ENCODE assay signal across 1 cellular context in the genomic region with DNA sequence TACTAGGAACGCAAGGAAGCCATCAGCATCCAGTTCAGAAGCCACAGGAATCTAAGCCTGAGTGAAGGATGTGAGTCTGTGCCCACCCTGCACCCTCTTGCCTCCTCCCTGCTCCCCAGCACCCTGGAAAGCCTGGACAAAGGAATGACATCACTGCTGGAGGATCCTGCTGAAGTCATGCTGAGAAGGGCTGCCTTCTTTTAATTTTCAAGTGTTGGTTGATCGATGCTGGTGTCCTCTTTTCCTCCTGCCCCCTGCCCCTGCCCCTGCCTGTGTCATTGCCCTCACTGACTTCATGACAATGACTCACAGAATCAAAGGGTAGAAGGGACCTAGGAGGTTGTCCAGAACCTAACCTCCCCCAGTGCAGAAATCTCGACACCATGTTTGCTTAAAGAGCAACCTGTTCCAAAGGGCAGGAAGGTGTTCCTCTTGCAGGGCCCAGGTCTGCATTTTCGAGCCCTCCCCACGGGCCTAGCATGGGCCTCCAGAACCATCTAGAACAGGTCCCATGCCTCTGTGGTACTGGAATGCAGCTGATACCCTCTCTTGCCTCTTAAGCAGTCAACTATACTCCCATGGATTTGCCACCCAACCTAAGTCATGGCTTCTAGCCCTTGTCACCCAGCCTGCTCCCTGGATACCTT.
A peak's percentile ranks its signal among the peaks of the same experiment; 100 is the strongest.
TF ChIP-seq lines count a peak whose summit lies in the region.

No MANE protein-coding gene starts in this region.

TF ChIP-seq in HepG2, 621 proteins besides CTCF, POLR2A, EP300 and RAD21 (continued from another document and continues in another):
- TF ChIP-seq, protein P1, sequence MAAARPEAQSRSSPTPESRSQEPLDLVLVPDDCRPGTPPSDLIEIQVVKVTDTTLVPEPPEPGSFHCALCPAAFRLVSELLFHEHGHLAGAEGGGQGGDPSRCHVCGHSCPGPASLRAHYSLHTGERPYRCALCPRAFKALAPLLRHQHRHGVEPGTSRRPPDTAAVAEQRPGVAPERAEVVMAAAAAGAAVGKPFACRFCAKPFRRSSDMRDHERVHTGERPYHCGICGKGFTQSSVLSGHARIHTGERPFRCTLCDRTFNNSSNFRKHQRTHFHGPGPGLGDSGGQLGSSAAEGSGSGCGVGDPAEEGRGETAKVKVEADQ (CRISPR knock-in tag; IDR thresholded peaks at IDR 0.05; ENCODE audit: borderline replicate concordance), result peak; percentile 58; the same call in 1 of the 2 replicates
- TF ChIP-seq NCOR1 (IDR thresholded peaks at IDR 0.05; ENCODE audit: borderline replicate concordance, low read length) (0 out of 2 replicates have a peak, but pooled peaks have one; percentile 56), ZNF121 (CRISPR knock-in tag; IDR thresholded peaks at IDR 0.05) (peak; percentile 65; the same call in 1 of the 2 replicates), KDM5B (CRISPR knock-in tag; IDR thresholded peaks at IDR 0.05; ENCODE audit: borderline replicate concordance) (peak; percentile 53; the same call in 1 of the 2 replicates), HNF4G (IDR thresholded peaks at IDR 0.05; ENCODE audit: borderline replicate concordance, low read depth, low read length) (peak; percentile 88), HNF4G (CRISPR knock-in tag; IDR thresholded peaks at IDR 0.05; ENCODE audit: borderline replicate concordance, low read depth) (0 out of 2 replicates have a peak, but pooled peaks have one; percentile 39), NONO (IDR thresholded peaks at IDR 0.05) (no peak), NONO (CRISPR knock-in tag; conservative IDR thresholded peaks at IDR 0.05) (0 out of 2 replicates have a peak, but pooled peaks have one; percentile 41), HNRNPUL1 (IDR thresholded peaks at IDR 0.05; ENCODE audit: low read depth, low read length) (no peak), MXD4 (CRISPR knock-in tag; IDR thresholded peaks at IDR 0.05) (no peak), MAFK (conservative IDR thresholded peaks at IDR 0.05 in 1 of 2, IDR thresholded peaks at IDR 0.05 in 1 of 2; ENCODE audit: low read length in 2 of 2) (no peak), SCMH1 (CRISPR knock-in tag; IDR thresholded peaks at IDR 0.05; ENCODE audit: borderline replicate concordance) (no peak), ZNF136 (CRISPR knock-in tag; IDR thresholded peaks at IDR 0.05; ENCODE audit: low read depth) (0 out of 2 replicates have a peak, but pooled peaks have one; percentile 16), KDM6A (CRISPR knock-in tag; IDR thresholded peaks at IDR 0.05; ENCODE audit: low read depth) (peak; percentile 66), ZNF333 (CRISPR knock-in tag; IDR thresholded peaks at IDR 0.05; ENCODE audit: borderline replicate concordance) (no peak), TCF12 (IDR thresholded peaks at IDR 0.05) (no peak), TCF12 (CRISPR knock-in tag; IDR thresholded peaks at IDR 0.05) (0 out of 2 replicates have a peak, but pooled peaks have one; percentile 44), PITX1 (CRISPR knock-in tag; IDR thresholded peaks at IDR 0.05) (peak; percentile 35; the same call in 1 of the 2 replicates), ZFP36 (IDR thresholded peaks at IDR 0.05; ENCODE audit: borderline replicate concordance, low read depth, low read length, partially characterized antibody) (no peak), NFIC (IDR thresholded peaks at IDR 0.05; ENCODE audit: low read length) (peak; percentile 49; the same call in 1 of the 2 replicates), RCOR2 (CRISPR knock-in tag; IDR thresholded peaks at IDR 0.05) (peak; percentile 43; the same call in 1 of the 2 replicates), ZNF224 (CRISPR knock-in tag; IDR thresholded peaks at IDR 0.05) (0 out of 2 replicates have a peak, but pooled peaks have one; percentile 25), FOXC1 (CRISPR knock-in tag; IDR thresholded peaks at IDR 0.05; ENCODE audit: borderline replicate concordance) (peak; percentile 18; the same call in 1 of the 2 replicates), FOXP1 (IDR thresholded peaks at IDR 0.05) (no peak), FOXP1 (CRISPR knock-in tag; IDR thresholded peaks at IDR 0.05) (peak; percentile 49)
- TF ChIP-seq, protein P2, sequence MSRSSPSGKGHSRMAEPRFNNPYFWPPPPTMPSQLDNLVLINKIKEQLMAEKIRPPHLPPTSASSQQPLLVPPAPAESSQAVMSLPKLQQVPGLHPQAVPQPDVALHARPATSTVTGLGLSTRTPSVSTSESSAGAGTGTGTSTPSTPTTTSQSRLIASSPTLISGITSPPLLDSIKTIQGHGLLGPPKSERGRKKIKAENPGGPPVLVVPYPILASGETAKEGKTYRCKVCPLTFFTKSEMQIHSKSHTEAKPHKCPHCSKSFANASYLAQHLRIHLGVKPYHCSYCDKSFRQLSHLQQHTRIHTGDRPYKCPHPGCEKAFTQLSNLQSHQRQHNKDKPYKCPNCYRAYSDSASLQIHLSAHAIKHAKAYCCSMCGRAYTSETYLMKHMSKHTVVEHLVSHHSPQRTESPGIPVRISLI (CRISPR knock-in tag; IDR thresholded peaks at IDR 0.05; ENCODE audit: borderline replicate concordance), result no peak
- TF ChIP-seq, protein P3, sequence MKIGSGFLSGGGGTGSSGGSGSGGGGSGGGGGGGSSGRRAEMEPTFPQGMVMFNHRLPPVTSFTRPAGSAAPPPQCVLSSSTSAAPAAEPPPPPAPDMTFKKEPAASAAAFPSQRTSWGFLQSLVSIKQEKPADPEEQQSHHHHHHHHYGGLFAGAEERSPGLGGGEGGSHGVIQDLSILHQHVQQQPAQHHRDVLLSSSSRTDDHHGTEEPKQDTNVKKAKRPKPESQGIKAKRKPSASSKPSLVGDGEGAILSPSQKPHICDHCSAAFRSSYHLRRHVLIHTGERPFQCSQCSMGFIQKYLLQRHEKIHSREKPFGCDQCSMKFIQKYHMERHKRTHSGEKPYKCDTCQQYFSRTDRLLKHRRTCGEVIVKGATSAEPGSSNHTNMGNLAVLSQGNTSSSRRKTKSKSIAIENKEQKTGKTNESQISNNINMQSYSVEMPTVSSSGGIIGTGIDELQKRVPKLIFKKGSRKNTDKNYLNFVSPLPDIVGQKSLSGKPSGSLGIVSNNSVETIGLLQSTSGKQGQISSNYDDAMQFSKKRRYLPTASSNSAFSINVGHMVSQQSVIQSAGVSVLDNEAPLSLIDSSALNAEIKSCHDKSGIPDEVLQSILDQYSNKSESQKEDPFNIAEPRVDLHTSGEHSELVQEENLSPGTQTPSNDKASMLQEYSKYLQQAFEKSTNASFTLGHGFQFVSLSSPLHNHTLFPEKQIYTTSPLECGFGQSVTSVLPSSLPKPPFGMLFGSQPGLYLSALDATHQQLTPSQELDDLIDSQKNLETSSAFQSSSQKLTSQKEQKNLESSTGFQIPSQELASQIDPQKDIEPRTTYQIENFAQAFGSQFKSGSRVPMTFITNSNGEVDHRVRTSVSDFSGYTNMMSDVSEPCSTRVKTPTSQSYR (CRISPR knock-in tag; IDR thresholded peaks at IDR 0.05; ENCODE audit: borderline replicate concordance), result peak; percentile 83; the same call in 1 of the 2 replicates
- TF ChIP-seq, protein P4, sequence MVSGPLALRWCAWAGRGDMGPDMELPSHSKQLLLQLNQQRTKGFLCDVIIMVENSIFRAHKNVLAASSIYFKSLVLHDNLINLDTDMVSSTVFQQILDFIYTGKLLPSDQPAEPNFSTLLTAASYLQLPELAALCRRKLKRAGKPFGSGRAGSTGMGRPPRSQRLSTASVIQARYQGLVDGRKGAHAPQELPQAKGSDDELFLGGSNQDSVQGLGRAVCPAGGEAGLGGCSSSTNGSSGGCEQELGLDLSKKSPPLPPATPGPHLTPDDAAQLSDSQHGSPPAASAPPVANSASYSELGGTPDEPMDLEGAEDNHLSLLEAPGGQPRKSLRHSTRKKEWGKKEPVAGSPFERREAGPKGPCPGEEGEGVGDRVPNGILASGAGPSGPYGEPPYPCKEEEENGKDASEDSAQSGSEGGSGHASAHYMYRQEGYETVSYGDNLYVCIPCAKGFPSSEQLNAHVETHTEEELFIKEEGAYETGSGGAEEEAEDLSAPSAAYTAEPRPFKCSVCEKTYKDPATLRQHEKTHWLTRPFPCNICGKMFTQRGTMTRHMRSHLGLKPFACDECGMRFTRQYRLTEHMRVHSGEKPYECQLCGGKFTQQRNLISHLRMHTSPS (CRISPR knock-in tag; IDR thresholded peaks at IDR 0.05; ENCODE audit: low read depth), result 0 out of 2 replicates have a peak, but pooled peaks have one; percentile 34
- TF ChIP-seq, protein P5, sequence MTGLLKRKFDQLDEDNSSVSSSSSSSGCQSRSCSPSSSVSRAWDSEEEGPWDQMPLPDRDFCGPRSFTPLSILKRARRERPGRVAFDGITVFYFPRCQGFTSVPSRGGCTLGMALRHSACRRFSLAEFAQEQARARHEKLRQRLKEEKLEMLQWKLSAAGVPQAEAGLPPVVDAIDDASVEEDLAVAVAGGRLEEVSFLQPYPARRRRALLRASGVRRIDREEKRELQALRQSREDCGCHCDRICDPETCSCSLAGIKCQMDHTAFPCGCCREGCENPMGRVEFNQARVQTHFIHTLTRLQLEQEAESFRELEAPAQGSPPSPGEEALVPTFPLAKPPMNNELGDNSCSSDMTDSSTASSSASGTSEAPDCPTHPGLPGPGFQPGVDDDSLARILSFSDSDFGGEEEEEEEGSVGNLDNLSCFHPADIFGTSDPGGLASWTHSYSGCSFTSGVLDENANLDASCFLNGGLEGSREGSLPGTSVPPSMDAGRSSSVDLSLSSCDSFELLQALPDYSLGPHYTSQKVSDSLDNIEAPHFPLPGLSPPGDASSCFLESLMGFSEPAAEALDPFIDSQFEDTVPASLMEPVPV (CRISPR knock-in tag; IDR thresholded peaks at IDR 0.05), result 0 out of 2 replicates have a peak, but pooled peaks have one; percentile 50
- TF ChIP-seq, protein P6, sequence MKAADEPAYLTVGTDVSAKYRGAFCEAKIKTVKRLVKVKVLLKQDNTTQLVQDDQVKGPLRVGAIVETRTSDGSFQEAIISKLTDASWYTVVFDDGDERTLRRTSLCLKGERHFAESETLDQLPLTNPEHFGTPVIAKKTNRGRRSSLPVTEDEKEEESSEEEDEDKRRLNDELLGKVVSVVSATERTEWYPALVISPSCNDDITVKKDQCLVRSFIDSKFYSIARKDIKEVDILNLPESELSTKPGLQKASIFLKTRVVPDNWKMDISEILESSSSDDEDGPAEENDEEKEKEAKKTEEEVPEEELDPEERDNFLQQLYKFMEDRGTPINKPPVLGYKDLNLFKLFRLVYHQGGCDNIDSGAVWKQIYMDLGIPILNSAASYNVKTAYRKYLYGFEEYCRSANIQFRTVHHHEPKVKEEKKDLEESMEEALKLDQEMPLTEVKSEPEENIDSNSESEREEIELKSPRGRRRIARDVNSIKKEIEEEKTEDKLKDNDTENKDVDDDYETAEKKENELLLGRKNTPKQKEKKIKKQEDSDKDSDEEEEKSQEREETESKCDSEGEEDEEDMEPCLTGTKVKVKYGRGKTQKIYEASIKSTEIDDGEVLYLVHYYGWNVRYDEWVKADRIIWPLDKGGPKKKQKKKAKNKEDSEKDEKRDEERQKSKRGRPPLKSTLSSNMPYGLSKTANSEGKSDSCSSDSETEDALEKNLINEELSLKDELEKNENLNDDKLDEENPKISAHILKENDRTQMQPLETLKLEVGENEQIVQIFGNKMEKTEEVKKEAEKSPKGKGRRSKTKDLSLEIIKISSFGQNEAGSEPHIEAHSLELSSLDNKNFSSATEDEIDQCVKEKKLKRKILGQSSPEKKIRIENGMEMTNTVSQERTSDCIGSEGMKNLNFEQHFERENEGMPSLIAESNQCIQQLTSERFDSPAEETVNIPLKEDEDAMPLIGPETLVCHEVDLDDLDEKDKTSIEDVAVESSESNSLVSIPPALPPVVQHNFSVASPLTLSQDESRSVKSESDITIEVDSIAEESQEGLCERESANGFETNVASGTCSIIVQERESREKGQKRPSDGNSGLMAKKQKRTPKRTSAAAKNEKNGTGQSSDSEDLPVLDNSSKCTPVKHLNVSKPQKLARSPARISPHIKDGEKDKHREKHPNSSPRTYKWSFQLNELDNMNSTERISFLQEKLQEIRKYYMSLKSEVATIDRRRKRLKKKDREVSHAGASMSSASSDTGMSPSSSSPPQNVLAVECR (CRISPR knock-in tag; IDR thresholded peaks at IDR 0.05; ENCODE audit: borderline replicate concordance), result peak; percentile 57; the same call in 1 of the 2 replicates
- TF ChIP-seq, protein P7, sequence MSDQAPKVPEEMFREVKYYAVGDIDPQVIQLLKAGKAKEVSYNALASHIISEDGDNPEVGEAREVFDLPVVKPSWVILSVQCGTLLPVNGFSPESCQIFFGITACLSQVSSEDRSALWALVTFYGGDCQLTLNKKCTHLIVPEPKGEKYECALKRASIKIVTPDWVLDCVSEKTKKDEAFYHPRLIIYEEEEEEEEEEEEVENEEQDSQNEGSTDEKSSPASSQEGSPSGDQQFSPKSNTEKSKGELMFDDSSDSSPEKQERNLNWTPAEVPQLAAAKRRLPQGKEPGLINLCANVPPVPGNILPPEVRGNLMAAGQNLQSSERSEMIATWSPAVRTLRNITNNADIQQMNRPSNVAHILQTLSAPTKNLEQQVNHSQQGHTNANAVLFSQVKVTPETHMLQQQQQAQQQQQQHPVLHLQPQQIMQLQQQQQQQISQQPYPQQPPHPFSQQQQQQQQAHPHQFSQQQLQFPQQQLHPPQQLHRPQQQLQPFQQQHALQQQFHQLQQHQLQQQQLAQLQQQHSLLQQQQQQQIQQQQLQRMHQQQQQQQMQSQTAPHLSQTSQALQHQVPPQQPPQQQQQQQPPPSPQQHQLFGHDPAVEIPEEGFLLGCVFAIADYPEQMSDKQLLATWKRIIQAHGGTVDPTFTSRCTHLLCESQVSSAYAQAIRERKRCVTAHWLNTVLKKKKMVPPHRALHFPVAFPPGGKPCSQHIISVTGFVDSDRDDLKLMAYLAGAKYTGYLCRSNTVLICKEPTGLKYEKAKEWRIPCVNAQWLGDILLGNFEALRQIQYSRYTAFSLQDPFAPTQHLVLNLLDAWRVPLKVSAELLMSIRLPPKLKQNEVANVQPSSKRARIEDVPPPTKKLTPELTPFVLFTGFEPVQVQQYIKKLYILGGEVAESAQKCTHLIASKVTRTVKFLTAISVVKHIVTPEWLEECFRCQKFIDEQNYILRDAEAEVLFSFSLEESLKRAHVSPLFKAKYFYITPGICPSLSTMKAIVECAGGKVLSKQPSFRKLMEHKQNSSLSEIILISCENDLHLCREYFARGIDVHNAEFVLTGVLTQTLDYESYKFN (CRISPR knock-in tag; conservative IDR thresholded peaks at IDR 0.05), result peak; percentile 84
- TF ChIP-seq, protein P8, sequence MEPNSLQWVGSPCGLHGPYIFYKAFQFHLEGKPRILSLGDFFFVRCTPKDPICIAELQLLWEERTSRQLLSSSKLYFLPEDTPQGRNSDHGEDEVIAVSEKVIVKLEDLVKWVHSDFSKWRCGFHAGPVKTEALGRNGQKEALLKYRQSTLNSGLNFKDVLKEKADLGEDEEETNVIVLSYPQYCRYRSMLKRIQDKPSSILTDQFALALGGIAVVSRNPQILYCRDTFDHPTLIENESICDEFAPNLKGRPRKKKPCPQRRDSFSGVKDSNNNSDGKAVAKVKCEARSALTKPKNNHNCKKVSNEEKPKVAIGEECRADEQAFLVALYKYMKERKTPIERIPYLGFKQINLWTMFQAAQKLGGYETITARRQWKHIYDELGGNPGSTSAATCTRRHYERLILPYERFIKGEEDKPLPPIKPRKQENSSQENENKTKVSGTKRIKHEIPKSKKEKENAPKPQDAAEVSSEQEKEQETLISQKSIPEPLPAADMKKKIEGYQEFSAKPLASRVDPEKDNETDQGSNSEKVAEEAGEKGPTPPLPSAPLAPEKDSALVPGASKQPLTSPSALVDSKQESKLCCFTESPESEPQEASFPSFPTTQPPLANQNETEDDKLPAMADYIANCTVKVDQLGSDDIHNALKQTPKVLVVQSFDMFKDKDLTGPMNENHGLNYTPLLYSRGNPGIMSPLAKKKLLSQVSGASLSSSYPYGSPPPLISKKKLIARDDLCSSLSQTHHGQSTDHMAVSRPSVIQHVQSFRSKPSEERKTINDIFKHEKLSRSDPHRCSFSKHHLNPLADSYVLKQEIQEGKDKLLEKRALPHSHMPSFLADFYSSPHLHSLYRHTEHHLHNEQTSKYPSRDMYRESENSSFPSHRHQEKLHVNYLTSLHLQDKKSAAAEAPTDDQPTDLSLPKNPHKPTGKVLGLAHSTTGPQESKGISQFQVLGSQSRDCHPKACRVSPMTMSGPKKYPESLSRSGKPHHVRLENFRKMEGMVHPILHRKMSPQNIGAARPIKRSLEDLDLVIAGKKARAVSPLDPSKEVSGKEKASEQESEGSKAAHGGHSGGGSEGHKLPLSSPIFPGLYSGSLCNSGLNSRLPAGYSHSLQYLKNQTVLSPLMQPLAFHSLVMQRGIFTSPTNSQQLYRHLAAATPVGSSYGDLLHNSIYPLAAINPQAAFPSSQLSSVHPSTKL (CRISPR knock-in tag; IDR thresholded peaks at IDR 0.05), result peak; percentile 67
